In genomic region chr2:40095003-40095402, GRCh38 we compare ENCODE assay signal across 16 cellular contexts.
DNase-seq lines count a peak whose midpoint lies in the region; ATAC-seq, FAIRE-seq and TF ChIP-seq lines count a peak whose summit lies in the region.
"Had no signal": no experiment of that assay in that cellular context is flagged by ENCODE, and none has a peak within 500 bp of the region (broad histone marks: within the 10 kb centered on the region; RNA-seq: fewer than 3 reads in every experiment).

No MANE protein-coding gene starts in this region.

- TF ChIP-seq EP300 in A549 (IDR thresholded peaks at IDR 0.05) (no peak), stomach (IDR thresholded peaks at IDR 0.05) (no peak)

- H3K4me3 ChIP-seq in A549 (no peak overlapping the region), SK-N-MC (no peak overlapping the region), stomach (no peak overlapping the region)
- H3K4me3 ChIP-seq: dorsolateral prefrontal cortex, SJSA1 had no signal

- WGBS in A549 (ENCODE audit: missing lambda C conversion rate), result 31% methylated on average over 3 of the region's 3 CpGs
- 44 to 63% (median 45%) methylated on average over 3 of the region's 3 CpGs for WGBS in stomach, 5 donors

- no peak for FAIRE-seq in A549 (lab: Jason Lieb, UNC)
- FAIRE-seq: GM12891 had no signal

- intact Hi-C loops in left ventricle myocardium superior (cut with micrococcal nuclease) (no loop called here), stomach (cut with DNase I; ENCODE audit: low total_unique reads) (no loop called here), posterior cingulate gyrus (cut with DNase I) (no loop called here)

- no peaks in the 10 kb centered on the region for H3K27me3 ChIP-seq in stomach
- H3K27me3 ChIP-seq: SJSA1 had no signal

- H3K4me1 ChIP-seq in A549 (peaks cover 27% of the 10 kb centered on the region), stomach (peaks cover 0 to 10% (median 0%) of the 10 kb centered on the region in 4 donors)

- H3K9ac ChIP-seq in SK-N-MC (ENCODE audit: insufficient read length), result no peak overlapping the region

- H3K27ac ChIP-seq in A549 (no peak overlapping the region), SK-N-MC (no peak overlapping the region), stomach (no peak overlapping the region)
- H3K27ac ChIP-seq: dorsolateral prefrontal cortex, HL-60, SJSA1 had no signal

- POLR2A ChIA-PET in A549 (lab: Yijun Ruan, JAX), result no interaction called here

- CTCF ChIA-PET in A549 (lab: Yijun Ruan, JAX), result no interaction called here

- no peak for TF ChIP-seq RAD21 in A549 (conservative IDR thresholded peaks at IDR 0.05 in 1 of 2, IDR thresholded peaks at IDR 0.05 in 1 of 2)

- DNase-seq in A549 (ENCODE audit: low read depth in 1 of 2, low spot score in 1 of 2), result peak in 1 of 2 experiments; percentile 18
- DNase-seq in ELR (ENCODE audit: low read depth), result peak; percentile 72
- DNase-seq in SK-N-MC (ENCODE audit: low read depth, low spot score), result peak; percentile 6
- no peak for DNase-seq in left ventricle myocardium superior
- DNase-seq in stomach, result no peak
- DNase-seq in posterior cingulate gyrus, result no peak
- DNase-seq in KG1 (lab: John Stamatoyannopoulos, UW), result no peak
- no peak for DNase-seq in cerebellar cortex (ENCODE audit: low spot score)
- DNase-seq: activated CD4-positive, alpha-beta T cell treated with anti-CD3 and anti-CD28 coated beads for 48 hours; activated gamma-delta T cell; CD8-positive, alpha-beta T cell; dorsolateral prefrontal cortex; naive thymus-derived CD4-positive, alpha-beta T cell had no signal

- TF ChIP-seq POLR2A in A549 (IDR thresholded peaks at IDR 0.05; ENCODE audit: low read length), result no peak
- no peak for TF ChIP-seq POLR2A in stomach (IDR thresholded peaks at IDR 0.05)

- H3K9me3 ChIP-seq in A549 (no peaks in the 10 kb centered on the region), SK-N-MC (ENCODE audit: low read depth, low read length) (no peaks in the 10 kb centered on the region), stomach (no peaks in the 10 kb centered on the region)
- H3K9me3 ChIP-seq: SJSA1 had no signal

- H3K4me2 ChIP-seq in A549, result peak overlapping the region; percentile 19; the same call in 1 of the 3 replicates

- H3K36me3 ChIP-seq in SK-N-MC (ENCODE audit: insufficient read depth, low read length) (no peaks in the 10 kb centered on the region), stomach (no peaks in the 10 kb centered on the region)
- H3K36me3 ChIP-seq: SJSA1 had no signal

- peak in 1 of 2 experiments; percentile 28; a peak in 1 of 6 replicates for ATAC-seq in A549
- ATAC-seq in left ventricle myocardium superior, result peak; percentile 32
- ATAC-seq: CD8-positive, alpha-beta T cell; naive thymus-derived CD4-positive, alpha-beta T cell had no signal

- TF ChIP-seq CTCF in A549 (IDR thresholded peaks at IDR 0.05) (no peak), stomach (IDR thresholded peaks at IDR 0.05) (no peak)

TF ChIP-seq in A549, 52 proteins besides CTCF, POLR2A, EP300 and RAD21:
- TF ChIP-seq JUN (IDR thresholded peaks at IDR 0.05) (no peak), ZSCAN20 (CRISPR knock-in tag; IDR thresholded peaks at IDR 0.05) (no peak), NFE2L2 (conservative IDR thresholded peaks at IDR 0.05; ENCODE audit: low read length) (no peak), POLR2AphosphoS2 (conservative IDR thresholded peaks at IDR 0.05; ENCODE audit: low read length) (no peak), ZC3H11A (IDR thresholded peaks at IDR 0.05) (no peak), PBX3 (IDR thresholded peaks at IDR 0.05) (no peak), HOXA7 (CRISPR knock-in tag; IDR thresholded peaks at IDR 0.05) (no peak), REST (IDR thresholded peaks at IDR 0.05) (no peak), ATOH8 (CRISPR knock-in tag; IDR thresholded peaks at IDR 0.05; ENCODE audit: low read depth) (no peak)

Comparison
In these comparisons a context has a peak if more than half of its experiments do, and no peak if none do; other contexts are left out.
1. DNase-seq: peak in ELR (single experiment) and SK-N-MC (single experiment); none in left ventricle myocardium superior (single experiment), stomach (single experiment), posterior cingulate gyrus (0 of 10), KG1 (single experiment) and cerebellar cortex (single experiment).